Comparison of ENCODE assay signal across 1 cellular context in the genomic region with DNA sequence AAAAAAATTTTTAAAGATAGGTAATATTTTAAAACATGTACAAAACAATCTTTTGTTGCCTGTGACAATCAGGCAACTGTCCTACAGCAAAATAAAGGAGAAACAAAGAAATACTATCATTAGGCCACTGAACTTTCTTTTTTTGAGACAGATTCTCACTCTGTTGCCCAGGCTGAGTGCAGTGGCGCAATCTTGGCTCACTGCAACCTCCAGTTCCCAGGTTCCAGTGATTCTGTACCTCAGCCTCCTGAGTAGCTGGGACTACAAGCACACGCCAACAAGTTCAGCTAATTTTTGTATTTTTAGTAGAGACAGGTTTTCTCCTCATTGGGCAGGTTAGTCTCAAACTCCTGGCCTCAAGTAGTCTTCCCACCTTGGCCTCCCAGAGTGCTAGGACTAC.
TF ChIP-seq lines count a peak whose summit lies in the region.

No MANE protein-coding gene starts in this region.

TF ChIP-seq in K562, 482 proteins besides CTCF, POLR2A, EP300 and RAD21:
- TF ChIP-seq, protein P1, sequence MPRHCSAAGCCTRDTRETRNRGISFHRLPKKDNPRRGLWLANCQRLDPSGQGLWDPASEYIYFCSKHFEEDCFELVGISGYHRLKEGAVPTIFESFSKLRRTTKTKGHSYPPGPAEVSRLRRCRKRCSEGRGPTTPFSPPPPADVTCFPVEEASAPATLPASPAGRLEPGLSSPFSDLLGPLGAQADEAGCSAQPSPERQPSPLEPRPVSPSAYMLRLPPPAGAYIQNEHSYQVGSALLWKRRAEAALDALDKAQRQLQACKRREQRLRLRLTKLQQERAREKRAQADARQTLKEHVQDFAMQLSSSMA (CRISPR knock-in tag; IDR thresholded peaks at IDR 0.05) = no peak
- TF ChIP-seq CEBPB (tag; IDR thresholded peaks at IDR 0.05) = 0 out of 2 replicates have a peak, but pooled peaks have one; percentile 25
